In genomic region chr10:100653238-100653956, GRCh38 we compare ENCODE assay signal across 10 cellular contexts.
DNase-seq lines count a peak whose midpoint lies in the region; ATAC-seq, FAIRE-seq and TF ChIP-seq lines count a peak whose summit lies in the region.
"Had no signal": no experiment of that assay in that cellular context is flagged by ENCODE, and none has a peak within 500 bp of the region (broad histone marks: within the 10 kb centered on the region; RNA-seq: fewer than 3 reads in every experiment).

No MANE protein-coding gene starts in this region.

- 1% methylated on average over 6 of the region's 9 CpGs for WGBS in HepG2 (ENCODE audit: low lambda C conversion rate)
- WGBS in right lobe of liver (ENCODE audit: insufficient coverage, low coverage, low lambda C conversion rate, missing lambda C conversion rate) = 3% methylated on average over 8 of the region's 9 CpGs
- 27 to 44% methylated on average over 5 to 9 of the region's 9 CpGs for WGBS in mesodermal cell (ENCODE audit: insufficient coverage in 2 of 2), 2 experiments
- 8 to 14% methylated on average over 1 to 9 of the region's 9 CpGs for WGBS in transverse colon (ENCODE audit: low coverage in 1 of 2), 2 donors

- no peak overlapping the region for H2AFZ ChIP-seq in HepG2 (ENCODE audit: low read length)

- TF ChIP-seq POLR2A in HepG2 (IDR thresholded peaks at IDR 0.05; ENCODE audit: insufficient read depth in 1 of 2, low read depth in 2 of 2, low read length in 2 of 2) (no peak), right lobe of liver (IDR thresholded peaks at IDR 0.05) (no peak), transverse colon (IDR thresholded peaks at IDR 0.05) (no peak)

- H3K4me1 ChIP-seq in HepG2 (ENCODE audit: insufficient read depth, low read length) (peaks cover 23% of the 10 kb centered on the region), right lobe of liver (peaks cover 0 to 7% (median 0%) of the 10 kb centered on the region in 4 donors), mesodermal cell (ENCODE audit: control insufficient read depth, insufficient read depth, low read length, poor library complexity, severe bottlenecking) (peaks cover 11% of the 10 kb centered on the region), transverse colon (peaks cover 0 to 33% (median 16%) of the 10 kb centered on the region in 4 donors)

- no peak for ATAC-seq in HepG2
- ATAC-seq in right lobe of liver = no peak
- no peak for ATAC-seq in HG03095 (IDR thresholded peaks at IDR 0.05; ENCODE audit: unreplicated experiment)
- ATAC-seq in HG02763 (IDR thresholded peaks at IDR 0.05; ENCODE audit: unreplicated experiment) = no peak

- no TSS peak for BruUV-seq in HepG2 (replicated peaks; lab: Mats Ljungman, UMichigan)

- peaks cover 3% of the 10 kb centered on the region for H3K9me3 Mint-ChIP-seq in activated T-helper 2 cell treated with anti-CD3 and anti-CD28 coated beads, Interferon-gamma antibody, Interleukin-2, Interleukin-4, amounts not matched to agents 10 μg/mL and 5 μg/mL and 100 μg/mL, durations not matched to agents 14 hours and 24 hours and 36 hours
- H3K9me3 Mint-ChIP-seq: T-helper 1 cell treated with Interleukin-12 subunit alpha and Interleukin-12 subunit beta and Interleukin-4 antibody, amounts not matched to agents 30 μg/mL and 1 μg/mL, for 36 hours had no signal

- peak overlapping the region; percentile 14 for H3K4me3 Mint-ChIP-seq in activated T-helper 2 cell treated with anti-CD3 and anti-CD28 coated beads, Interferon-gamma antibody, Interleukin-2, Interleukin-4, amounts not matched to agents 10 μg/mL and 5 μg/mL and 100 μg/mL, durations not matched to agents 14 hours and 24 hours and 36 hours (ENCODE audit: low read depth)

- H3K9ac ChIP-seq in HepG2 (ENCODE audit: insufficient read depth, low read depth, low read length) = no peak overlapping the region

- H3K9me3 ChIP-seq in HepG2 (ENCODE audit: low read length) = no peaks in the 10 kb centered on the region
- no peaks in the 10 kb centered on the region for H3K9me3 ChIP-seq in right lobe of liver
- H3K9me3 ChIP-seq in mesodermal cell (ENCODE audit: control insufficient read depth, low read length) = no peaks in the 10 kb centered on the region
- H3K9me3 ChIP-seq in transverse colon = no peaks in the 10 kb centered on the region
- H3K9me3 ChIP-seq: vagina had no signal

- peaks cover 8% of the 10 kb centered on the region for H3K36me3 Mint-ChIP-seq in activated T-helper 2 cell treated with anti-CD3 and anti-CD28 coated beads, Interferon-gamma antibody, Interleukin-2, Interleukin-4, amounts not matched to agents 10 μg/mL and 5 μg/mL and 100 μg/mL, durations not matched to agents 14 hours and 24 hours and 36 hours (ENCODE audit: low read depth)

- no peaks in the 10 kb centered on the region for H3K79me2 ChIP-seq in HepG2 (ENCODE audit: insufficient read depth, low read length)

- peaks cover 23% of the 10 kb centered on the region for H3K4me1 Mint-ChIP-seq in activated T-helper 2 cell treated with anti-CD3 and anti-CD28 coated beads, Interferon-gamma antibody, Interleukin-2, Interleukin-4, amounts not matched to agents 10 μg/mL and 5 μg/mL and 100 μg/mL, durations not matched to agents 14 hours and 24 hours and 36 hours (ENCODE audit: low read depth)

- peaks cover 13 to 70% of the 10 kb centered on the region in 2 experiments for H3K27me3 ChIP-seq in HepG2 (ENCODE audit: control insufficient read depth in 1 of 2, insufficient read depth in 2 of 2, low read length in 2 of 2)
- H3K27me3 ChIP-seq in right lobe of liver = peaks cover 0 to 23% of the 10 kb centered on the region in 2 donors
- H3K27me3 ChIP-seq in transverse colon = peaks cover 71% of the 10 kb centered on the region

- H3K4me3 ChIP-seq in HepG2 (replicated peaks in 1 of 3; ENCODE audit: insufficient read depth in 1 of 3, low read depth in 2 of 3, low read length in 3 of 3) (peak overlapping the region in 1 of 3 experiments; percentile 60; a peak in 1 of 6 replicates), right lobe of liver (no peak overlapping the region), mesodermal cell (ENCODE audit: extremely low read depth, insufficient read depth, low read length, poor library complexity, severe bottlenecking) (peak overlapping the region; percentile 36), transverse colon (no peak overlapping the region)

- TF ChIP-seq CTCF in HepG2 (CRISPR knock-in tag; IDR thresholded peaks at IDR 0.05) (no peak), right lobe of liver (IDR thresholded peaks at IDR 0.05) (no peak), transverse colon (IDR thresholded peaks at IDR 0.05) (no peak)

- no peaks in the 10 kb centered on the region for H4K20me1 ChIP-seq in HepG2 (ENCODE audit: insufficient read depth, low read length)

- POLR2A ChIA-PET in HepG2 (lab: Yijun Ruan, JAX) = no interaction called here

- DNase-seq in HepG2 (ENCODE audit: low spot score) (no peak), right lobe of liver (no peak), transverse colon (no peak), midbrain (lab: John Stamatoyannopoulos, UW) (no peak)
- no peak for DNase-seq in activated T-helper 2 cell treated with anti-CD3 and anti-CD28 coated beads, Interferon-gamma antibody, Interleukin-2, Interleukin-4, amounts not matched to agents 10 μg/mL and 5 μg/mL and 100 μg/mL, durations not matched to agents 14 hours and 24 hours and 36 hours (ENCODE audit: low spot score)

- CTCF ChIA-PET in HepG2 (lab: Yijun Ruan, JAX; ENCODE audit: low intra/inter-chr PET ratio, low total read pairs) = no interaction called here

- intact Hi-C loops in HepG2 (cut with micrococcal nuclease; ENCODE audit: unreplicated experiment) = no loop called here
- intact Hi-C loops in right lobe of liver (cut with DNase I) = no loop called here
- intact Hi-C loops in activated T-helper 2 cell treated with anti-CD3 and anti-CD28 coated beads, Interferon-gamma antibody, Interleukin-2, Interleukin-4, amounts not matched to agents 10 μg/mL and 5 μg/mL and 100 μg/mL, durations not matched to agents 14 hours and 24 hours and 36 hours (cut with micrococcal nuclease) = loop anchor here (10.0 kb wide), 3 partner anchors 89 to 571 kb away; partner anchors contain the start of gene LBX1
- intact Hi-C loops in transverse colon (cut with DNase I; ENCODE audit: low total_unique reads) = no loop called here

- in situ Hi-C loops in HepG2 (cut with HindIII; ENCODE audit: extremely low pct_ligation_motif_present, low pct_unique_long_range_greater_than_20kb) (no loop called here), transverse colon (cut with MboI; ENCODE audit: low pct_ligation_motif_present in 1 of 4, low pct_unique_long_range_greater_than_20kb in 1 of 4, low sequenced_read_pairs in 3 of 4) (no loop called here)

- H3K27me3 Mint-ChIP-seq in activated T-helper 2 cell treated with anti-CD3 and anti-CD28 coated beads, Interferon-gamma antibody, Interleukin-2, Interleukin-4, amounts not matched to agents 10 μg/mL and 5 μg/mL and 100 μg/mL, durations not matched to agents 14 hours and 24 hours and 36 hours (ENCODE audit: low read depth) = peaks cover 63% of the 10 kb centered on the region

- H3K4me2 ChIP-seq in HepG2 (ENCODE audit: low read depth, low read length) = peak overlapping the region; percentile 58; the same call in 1 of the 2 replicates

- no peak overlapping the region for H3K27ac ChIP-seq in HepG2 (ENCODE audit: extremely low read length, insufficient read depth, low read length)
- no peak overlapping the region for H3K27ac ChIP-seq in right lobe of liver
- H3K27ac ChIP-seq in mesodermal cell (ENCODE audit: low read depth, low read length, severe bottlenecking) = peak overlapping the region; percentile 69
- no peak overlapping the region for H3K27ac ChIP-seq in transverse colon
- H3K27ac ChIP-seq: vagina had no signal

- H3K27ac Mint-ChIP-seq in activated T-helper 2 cell treated with anti-CD3 and anti-CD28 coated beads, Interferon-gamma antibody, Interleukin-2, Interleukin-4, amounts not matched to agents 10 μg/mL and 5 μg/mL and 100 μg/mL, durations not matched to agents 14 hours and 24 hours and 36 hours = no peak overlapping the region
- H3K27ac Mint-ChIP-seq: T-helper 1 cell treated with Interleukin-12 subunit alpha and Interleukin-12 subunit beta and Interleukin-4 antibody, amounts not matched to agents 30 μg/mL and 1 μg/mL, for 36 hours had no signal

- H3K36me3 ChIP-seq in HepG2 (replicated peaks in 1 of 2; ENCODE audit: control insufficient read depth in 1 of 2, insufficient read depth in 2 of 2, low read length in 2 of 2) (no peaks in the 10 kb centered on the region), right lobe of liver (no peaks in the 10 kb centered on the region), mesodermal cell (ENCODE audit: control insufficient read depth, insufficient read depth, low read length) (no peaks in the 10 kb centered on the region), transverse colon (no peaks in the 10 kb centered on the region)
- H3K36me3 ChIP-seq: vagina had no signal

- FAIRE-seq in HepG2 (lab: Jason Lieb, UNC) = no peak

- TF ChIP-seq EP300 in HepG2 (IDR thresholded peaks at IDR 0.05; ENCODE audit: low read depth in 2 of 2, low read length in 2 of 2) (no peak), HepG2 (CRISPR knock-in tag; IDR thresholded peaks at IDR 0.05; ENCODE audit: borderline replicate concordance) (no peak), transverse colon (IDR thresholded peaks at IDR 0.05; ENCODE audit: low read depth) (no peak)

- TF ChIP-seq RAD21 in HepG2 (CRISPR knock-in tag; IDR thresholded peaks at IDR 0.05) = no peak

TF ChIP-seq in HepG2, 621 proteins besides CTCF, POLR2A, EP300 and RAD21 (continues in another document):
- no peak for TF ChIP-seq SIN3A (IDR thresholded peaks at IDR 0.05; ENCODE audit: borderline replicate concordance, low read depth, low read length)
